ENCODE assay signal across 27 cellular contexts in genomic region chr2:127609818-127610217, GRCh38. TPM values are rescaled to one million over a fixed set of nuclear protein-coding genes. Genes with fewer than 3 reads are reported as not detected.
DNase-seq lines count a peak whose midpoint lies in the region; ATAC-seq and TF ChIP-seq lines count a peak whose summit lies in the region.
"Had no signal": no experiment of that assay in that cellular context is flagged by ENCODE, and none has a peak within 500 bp of the region (broad histone marks: within the 10 kb centered on the region; RNA-seq: fewer than 3 reads in every experiment).

No MANE protein-coding gene starts in this region.

- no peaks in the 10 kb centered on the region for H3K4me1 Mint-ChIP-seq in activated CD8-positive, alpha-beta memory T cell treated with anti-CD3 and anti-CD28 coated beads, Interleukin-2, amount 10 ng/mL, durations not matched to agents 7 days and 5 days
- no peaks in the 10 kb centered on the region for H3K4me1 Mint-ChIP-seq in H9
- H3K4me1 Mint-ChIP-seq: mesothelial cell of epicardium had no signal

- H3K36me3 Mint-ChIP-seq in activated CD8-positive, alpha-beta memory T cell treated with anti-CD3 and anti-CD28 coated beads, Interleukin-2, amount 10 ng/mL, durations not matched to agents 7 days and 5 days, result no peaks in the 10 kb centered on the region
- no peaks in the 10 kb centered on the region; a peak in 1 of 7 replicates for H3K36me3 Mint-ChIP-seq in H9 (ENCODE audit: insufficient read depth in 1 of 3, low read depth in 3 of 3)
- H3K36me3 Mint-ChIP-seq: IgD-negative memory B cell, mesothelial cell of epicardium had no signal

- H2BK5ac ChIP-seq in H9 (ENCODE audit: insufficient read length, low read length), result no peak overlapping the region

- no peak overlapping the region; the same call in 1 of the 2 replicates for H3K14ac ChIP-seq in H9 (ENCODE audit: insufficient read depth, low read length)

- H3K9me2 ChIP-seq in hepatocyte (replicated peaks; ENCODE audit: insufficient read depth), result no peaks in the 10 kb centered on the region

- no peak overlapping the region for H3K27ac Mint-ChIP-seq in activated CD8-positive, alpha-beta memory T cell treated with anti-CD3 and anti-CD28 coated beads, Interleukin-2, amount 10 ng/mL, durations not matched to agents 7 days and 5 days
- H3K27ac Mint-ChIP-seq in H9, result no peak overlapping the region
- H3K27ac Mint-ChIP-seq: IgD-negative memory B cell; mesothelial cell of epicardium; T-helper 1 cell treated with Interleukin-12 subunit alpha and Interleukin-12 subunit beta and Interleukin-4 antibody, amounts not matched to agents 30 μg/mL and 1 μg/mL, for 36 hours had no signal

- H2BK20ac ChIP-seq in H9 (ENCODE audit: low read depth, low read length, poor library complexity, severe bottlenecking), result no peak overlapping the region

- no peaks in the 10 kb centered on the region for H3K79me1 ChIP-seq in H9 (ENCODE audit: insufficient read depth, low read depth, low read length, poor library complexity, severe bottlenecking)

- intact Hi-C loops in stomach (cut with DNase I; ENCODE audit: low total_unique reads), result no loop called here

- no peaks in the 10 kb centered on the region for H3K79me2 ChIP-seq in H9 (ENCODE audit: insufficient read depth, low read length)
- no peaks in the 10 kb centered on the region for H3K79me2 ChIP-seq in hepatocyte

- TF ChIP-seq POLR2A in stomach (IDR thresholded peaks at IDR 0.05), result no peak

- DNase-seq in activated CD8-positive, alpha-beta memory T cell treated with anti-CD3 and anti-CD28 coated beads, Interleukin-2, amount 50 U/mL, for 48 hours, result peak; percentile 37
- no peak for DNase-seq in activated CD8-positive, alpha-beta memory T cell treated with anti-CD3 and anti-CD28 coated beads, Interleukin-2, amount 10 ng/mL, durations not matched to agents 7 days and 5 days
- peak; percentile 20 for DNase-seq in H9
- peak; percentile 2 for DNase-seq in hepatocyte (ENCODE audit: low spot score)
- peak; percentile 0 for DNase-seq in stomach
- no peak for DNase-seq in GDM1 (lab: John Stamatoyannopoulos, UW)
- DNase-seq: activated CD8-positive, alpha-beta memory T cell treated with anti-CD3 and anti-CD28 coated beads for 24 hours; activated naive CD4-positive, alpha-beta T cell treated with Interleukin-2 at 50 U/mL for 16 hours; activated T-cell treated with anti-CD3 and anti-CD28 coated beads, Interleukin-2, amount 50 U/mL, for 48 hours; AML-193; GOT3; left ventricle myocardium inferior; naive B cell; NCI-H1105 treated with DMSO at 0.1 percent for 48 hours; NCI-H2029; NCI-H226 had no signal

- no peak for ATAC-seq in activated CD8-positive, alpha-beta memory T cell treated with anti-CD3 and anti-CD28 coated beads, Interleukin-2, amount 10 ng/mL, durations not matched to agents 7 days and 5 days
- ATAC-seq in HG03097 (IDR thresholded peaks at IDR 0.05; ENCODE audit: low FRiP score, unreplicated experiment) (no peak), HG03280 (IDR thresholded peaks at IDR 0.05; ENCODE audit: unreplicated experiment) (no peak)
- ATAC-seq: body of pancreas had no signal

- no peaks in the 10 kb centered on the region for H3K27me3 ChIP-seq in H9 (ENCODE audit: insufficient read depth, low read length)
- no peaks in the 10 kb centered on the region for H3K27me3 ChIP-seq in hepatocyte
- H3K27me3 ChIP-seq in stomach, result peaks cover 0 to 5% (median 0%) of the 10 kb centered on the region in 3 donors
- H3K27me3 ChIP-seq: adrenal gland, body of pancreas had no signal

- H3K27ac ChIP-seq in H9 (ENCODE audit: insufficient read length, low read depth, low read length) (no peak overlapping the region), hepatocyte (no peak overlapping the region), stomach (no peak overlapping the region)
- H3K27ac ChIP-seq: adrenal gland, body of pancreas, left ventricle myocardium inferior, RWPE1 had no signal

- WGBS in H9 (ENCODE audit: extremely low coverage, insufficient read length, low lambda C conversion rate), result no CpG with 5 or more reads among the region's 8 CpGs
- WGBS in hepatocyte (ENCODE audit: low lambda C conversion rate, missing lambda C conversion rate), result 96% methylated on average over 8 of the region's 8 CpGs
- WGBS in stomach, 5 donors, result 87 to 94% (median 91%) methylated on average over 7 to 8 of the region's 8 CpGs

- no peaks in the 10 kb centered on the region for H4K20me1 ChIP-seq in H9 (ENCODE audit: control insufficient read depth, insufficient read depth, insufficient read length)
- H4K20me1 ChIP-seq in hepatocyte (ENCODE audit: insufficient read depth, poor library complexity, severe bottlenecking), result no peaks in the 10 kb centered on the region

- H2AK5ac ChIP-seq in H9 (ENCODE audit: insufficient read length, low read length), result no peak overlapping the region

- no peak overlapping the region for H2BK15ac ChIP-seq in H9 (ENCODE audit: low read depth, low read length)

- peaks cover 24% of the 10 kb centered on the region for H3K27me3 Mint-ChIP-seq in activated CD8-positive, alpha-beta memory T cell treated with anti-CD3 and anti-CD28 coated beads, Interleukin-2, amount 10 ng/mL, durations not matched to agents 7 days and 5 days
- peaks cover 6% of the 10 kb centered on the region for H3K27me3 Mint-ChIP-seq in H9 (ENCODE audit: low read depth)
- H3K27me3 Mint-ChIP-seq: naive B cell had no signal

- no peak overlapping the region for H2BK12ac ChIP-seq in H9 (ENCODE audit: insufficient read length, low read depth, low read length)

- no peak overlapping the region for H3K9ac ChIP-seq in H9 (ENCODE audit: extremely low read depth, insufficient read length, low read length)

- no peak overlapping the region for H3K4me2 ChIP-seq in H9 (ENCODE audit: insufficient read depth, insufficient read length, low read length)
- H3K4me2 ChIP-seq in hepatocyte, result no peak overlapping the region

- CTCF ChIA-PET in activated CD8-positive, alpha-beta memory T cell treated with anti-CD3 and anti-CD28 coated beads, Interleukin-2, amount 10 ng/mL, durations not matched to agents 7 days and 5 days (lab: Charles Lee), result interaction anchor here (1.1 kb wide), 1 partner anchor 40 kb away, joined by 3 read pairs; no protein-coding TSS in a partner anchor

- no peak overlapping the region for H3K56ac ChIP-seq in H9 (ENCODE audit: insufficient read length, low read depth, low read length)

- no peak overlapping the region for H3T11ph ChIP-seq in H9 (ENCODE audit: low read length)

- H3K23me2 ChIP-seq in H9 (ENCODE audit: insufficient read length, low read depth, low read length, poor library complexity, severe bottlenecking), result no peaks in the 10 kb centered on the region

- H3K4me3 ChIP-seq in hepatocyte (no peak overlapping the region), stomach (no peak overlapping the region)
- H3K4me3 ChIP-seq: adrenal gland, body of pancreas, left ventricle myocardium inferior had no signal

- H2BK120ac ChIP-seq in H9 (ENCODE audit: low read depth, low read length, poor library complexity, severe bottlenecking), result no peak overlapping the region

- H3K9me3 ChIP-seq in H9 (ENCODE audit: control insufficient read depth, low read depth, low read length) (peaks cover 5% of the 10 kb centered on the region), hepatocyte (ENCODE audit: low read depth) (no peaks in the 10 kb centered on the region), stomach (peaks cover 0 to 39% (median 26%) of the 10 kb centered on the region in 4 donors)

- no peak overlapping the region for H4K91ac ChIP-seq in H9 (ENCODE audit: insufficient read length, low read depth, low read length)

- H4K5ac ChIP-seq in H9 (ENCODE audit: insufficient read length, low read depth, low read length), result no peak overlapping the region

- H2AFZ ChIP-seq in H9 (ENCODE audit: low read length) (no peak overlapping the region), hepatocyte (no peak overlapping the region)

- H3K4me3 Mint-ChIP-seq in activated CD8-positive, alpha-beta memory T cell treated with anti-CD3 and anti-CD28 coated beads, Interleukin-2, amount 10 ng/mL, durations not matched to agents 7 days and 5 days, result no peak overlapping the region
- H3K4me3 Mint-ChIP-seq in H9, result no peak overlapping the region
- H3K4me3 Mint-ChIP-seq: IgD-negative memory B cell; mesothelial cell of epicardium; naive B cell; T-helper 1 cell treated with Interleukin-12 subunit alpha and Interleukin-12 subunit beta and Interleukin-4 antibody, amounts not matched to agents 30 μg/mL and 1 μg/mL, for 36 hours had no signal

- no peak overlapping the region for H3K23ac ChIP-seq in H9 (ENCODE audit: insufficient read length, low read depth, low read length)

- TF ChIP-seq EP300 in stomach (IDR thresholded peaks at IDR 0.05), result no peak

- no peak for TF ChIP-seq CTCF in H9 (conservative IDR thresholded peaks at IDR 0.05)
- TF ChIP-seq CTCF in hepatocyte (IDR thresholded peaks at IDR 0.05; ENCODE audit: poor library complexity), result no peak
- no peak for TF ChIP-seq CTCF in stomach (IDR thresholded peaks at IDR 0.05)

- no peak overlapping the region for H3K4ac ChIP-seq in H9 (ENCODE audit: low read depth, low read length)

- H3K9me3 Mint-ChIP-seq in activated CD8-positive, alpha-beta memory T cell treated with anti-CD3 and anti-CD28 coated beads, Interleukin-2, amount 10 ng/mL, durations not matched to agents 7 days and 5 days (ENCODE audit: low read depth), result no peaks in the 10 kb centered on the region
- peaks cover 6 to 10% of the 10 kb centered on the region in 2 experiments; a peak in 4 of 5 replicates for H3K9me3 Mint-ChIP-seq in H9

- no peak overlapping the region for H4K8ac ChIP-seq in H9 (replicated peaks; ENCODE audit: insufficient read length, low read depth, low read length)

- H3K4me1 ChIP-seq in H9 (ENCODE audit: insufficient read depth, low read length) (no peaks in the 10 kb centered on the region), hepatocyte (ENCODE audit: insufficient read depth) (no peaks in the 10 kb centered on the region), stomach (no peaks in the 10 kb centered on the region)
- H3K4me1 ChIP-seq: adrenal gland, body of pancreas, left ventricle myocardium inferior had no signal

- H3K36me3 ChIP-seq in hepatocyte (replicated peaks; ENCODE audit: insufficient read depth, low read depth), result no peaks in the 10 kb centered on the region
- H3K36me3 ChIP-seq in stomach, result no peaks in the 10 kb centered on the region
- H3K36me3 ChIP-seq: adrenal gland, left ventricle myocardium inferior had no signal

- no peak overlapping the region for H3K18ac ChIP-seq in H9 (ENCODE audit: insufficient read length, low read depth, low read length)

RNA-seq across cellular contexts. Expression of gene GPR17, which starts 36.1 kb away (rescaled TPM):
- total RNA-seq in activated CD8-positive, alpha-beta memory T cell treated with anti-CD3 and anti-CD28 coated beads, Interleukin-2, amount 10 ng/mL, durations not matched to agents 7 days and 5 days, result not detected
- total RNA-seq in H9 (2021) (0.35 TPM in 1 of 2 replicates, not detected in the other), hepatocyte (not detected in 2 replicates), stomach (not detected)
- polyA plus RNA-seq in hepatocyte (0.39 TPM in 1 of 2 replicates, not detected in the other), stomach (under 1 TPM; 0.19 to 0.61 (median 0.25) TPM)
- total RNA-seq: G401, mesothelial cell of epicardium, omental fat pad, renal cortical epithelial cell had no signal
- polyA plus RNA-seq: IgD-negative memory B cell had no signal

Comparison
In these comparisons a context has a peak if more than half of its experiments do, and no peak if none do; other contexts are left out.
1. DNase-seq: peak in activated CD8-positive, alpha-beta memory T cell treated with anti-CD3 and anti-CD28 coated beads, Interleukin-2, amount 50 U/mL, for 48 hours (single experiment), H9 (single experiment), hepatocyte (single experiment) and stomach (single experiment); none in activated CD8-positive, alpha-beta memory T cell treated with anti-CD3 and anti-CD28 coated beads, Interleukin-2, amount 10 ng/mL, durations not matched to agents 7 days and 5 days (single experiment) and GDM1 (single experiment).